1 cellular context compared by ENCODE assay signal in the genomic region with DNA sequence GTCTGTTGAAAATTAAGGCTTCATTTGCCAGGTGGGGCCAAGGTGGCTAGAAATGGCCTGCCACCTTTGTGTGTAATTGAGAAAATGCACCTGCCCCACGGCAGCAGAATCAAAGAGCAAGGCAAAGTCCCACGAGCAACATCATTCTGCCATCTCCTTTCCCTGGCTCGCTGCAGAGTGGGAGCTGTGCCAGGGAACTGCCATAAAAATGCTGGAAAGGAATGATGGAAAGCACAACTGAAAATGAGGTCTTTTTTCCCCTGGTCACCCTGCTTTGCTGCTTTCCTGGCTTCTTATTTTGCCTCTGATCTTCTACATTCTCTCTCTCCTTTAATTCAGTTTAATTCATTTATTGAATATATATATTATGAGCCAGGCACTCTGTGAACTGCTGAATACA.
TF ChIP-seq lines count a peak whose summit lies in the region.

No MANE protein-coding gene starts in this region.

TF ChIP-seq in H1, 55 proteins besides CTCF, POLR2A, EP300 and RAD21:
- no peak for TF ChIP-seq SIX5 (IDR thresholded peaks at IDR 0.05; ENCODE audit: low read depth, low read length)
- no peak for TF ChIP-seq PHF8 (conservative IDR thresholded peaks at IDR 0.05; ENCODE audit: low read depth, low read length)
- TF ChIP-seq KDM4A (IDR thresholded peaks at IDR 0.05; ENCODE audit: low read depth, low read length, severe bottlenecking): no peak
- no peak for TF ChIP-seq TCF12 (IDR thresholded peaks at IDR 0.05; ENCODE audit: low read depth, low read length)
- no peak for TF ChIP-seq GTF2F1 (IDR thresholded peaks at IDR 0.05; ENCODE audit: borderline replicate concordance, low read depth, low read length)
- TF ChIP-seq KDM5A (IDR thresholded peaks at IDR 0.05; ENCODE audit: low read length): no peak
- no peak for TF ChIP-seq E2F6 (IDR thresholded peaks at IDR 0.05)
- no peak for TF ChIP-seq EZH2 (IDR thresholded peaks at IDR 0.05; ENCODE audit: low read depth, low read length, severe bottlenecking)
- no peak for TF ChIP-seq JUND (IDR thresholded peaks at IDR 0.05; ENCODE audit: low read length)
- no peak for TF ChIP-seq MAFK (IDR thresholded peaks at IDR 0.05; ENCODE audit: low read depth, low read length)
- TF ChIP-seq ASH2L (IDR thresholded peaks at IDR 0.05; ENCODE audit: low read length): no peak
- no peak for TF ChIP-seq CREB1 (IDR thresholded peaks at IDR 0.05)
- TF ChIP-seq SP2 (IDR thresholded peaks at IDR 0.05; ENCODE audit: low read length): no peak
- no peak for TF ChIP-seq TAF7 (optimal IDR thresholded peaks at IDR 0.05; ENCODE audit: borderline replicate concordance, low read depth, low read length)
- TF ChIP-seq NANOG (IDR thresholded peaks at IDR 0.05; ENCODE audit: insufficient read depth, low read depth, low read length, poor library complexity, severe bottlenecking): no peak
- no peak for TF ChIP-seq ATF2 (IDR thresholded peaks at IDR 0.05; ENCODE audit: low read length)
